Comparison of ENCODE assay signal across 11 cellular contexts in the genomic region with DNA sequence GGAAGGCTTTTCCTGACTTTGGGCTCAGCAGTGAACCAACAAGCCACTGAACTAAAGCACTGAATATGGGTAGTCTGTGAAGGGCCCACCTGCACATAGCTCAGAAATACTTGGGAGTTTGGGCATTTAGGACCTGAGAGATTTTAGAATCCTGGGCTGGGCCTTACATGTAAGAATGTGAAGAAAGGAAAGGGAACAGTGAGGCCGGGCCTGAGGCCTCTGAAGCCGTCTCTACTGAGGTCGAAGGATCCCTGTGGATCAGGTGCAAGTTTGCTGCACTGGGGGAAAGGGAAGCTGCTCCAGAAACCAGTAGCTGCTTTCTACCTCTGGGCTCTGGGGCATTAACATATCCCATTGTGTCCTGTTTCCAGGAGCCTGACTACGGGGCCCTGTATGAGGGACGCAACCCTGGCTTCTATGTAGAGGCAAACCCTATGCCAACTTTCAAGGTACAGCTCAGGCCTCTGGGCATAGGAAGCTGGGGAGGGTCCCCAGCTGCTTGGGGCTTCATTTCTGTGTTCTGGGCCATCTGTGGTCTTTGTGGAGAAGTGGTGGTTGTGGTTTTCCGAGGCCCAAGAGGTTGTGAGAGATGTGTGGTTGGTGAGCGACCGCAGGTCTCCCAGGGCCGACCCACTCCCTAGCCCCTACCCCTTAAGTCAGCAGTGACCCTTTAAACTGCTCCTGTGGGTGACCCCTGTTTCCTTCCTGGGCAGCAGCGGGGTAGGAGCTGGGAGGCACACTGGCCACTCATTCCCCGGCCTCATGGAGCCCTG. TPM values are rescaled to one million over a fixed set of nuclear protein-coding genes. Genes with fewer than 3 reads are reported as not detected.
DNase-seq lines count a peak whose midpoint lies in the region; ATAC-seq and TF ChIP-seq lines count a peak whose summit lies in the region.
"Had no signal": no experiment of that assay in that cellular context is flagged by ENCODE, and none has a peak within 500 bp of the region (broad histone marks: within the 10 kb centered on the region; RNA-seq: fewer than 3 reads in every experiment).

No MANE protein-coding gene starts in this region.

- peaks cover 1 to 16% (median 11%) of the 10 kb centered on the region in 12 donors for H3K4me1 ChIP-seq in heart left ventricle
- H3K4me1 ChIP-seq in heart right ventricle = peaks cover 5 to 17% (median 11%) of the 10 kb centered on the region in 9 donors
- H3K4me1 ChIP-seq in transverse colon = peaks cover 0 to 10% (median 5%) of the 10 kb centered on the region in 4 donors
- H3K4me1 ChIP-seq in mesendoderm (ENCODE audit: control insufficient read depth, low read depth, low read length) = no peaks in the 10 kb centered on the region

- H3K27me3 ChIP-seq in heart left ventricle (no peaks in the 10 kb centered on the region), heart right ventricle (no peaks in the 10 kb centered on the region), transverse colon (no peaks in the 10 kb centered on the region), mesendoderm (ENCODE audit: insufficient read depth, low read length, poor library complexity) (no peaks in the 10 kb centered on the region), brain microvascular endothelial cell (replicated peaks) (no peaks in the 10 kb centered on the region)

- no peak overlapping the region for H2AK5ac ChIP-seq in mesendoderm (ENCODE audit: low read length)

- 86 to 93% (median 91%) methylated on average over 11 of the region's 11 CpGs for WGBS in heart left ventricle, 4 donors
- 89 to 91% methylated on average over 11 of the region's 11 CpGs for WGBS in heart right ventricle, 2 donors
- 66 to 86% methylated on average over 2 to 11 of the region's 11 CpGs for WGBS in transverse colon (ENCODE audit: low coverage in 1 of 2), 2 donors
- no CpG with 5 or more reads among the region's 11 CpGs for WGBS in mesendoderm (ENCODE audit: extremely low coverage, insufficient coverage, low lambda C conversion rate)

- intact Hi-C loops in heart left ventricle (cut with DNase I) = no loop called here
- intact Hi-C loops in heart right ventricle (cut with DNase I) = loop anchor here in 1 of 10 donors (5.0 kb wide), 1 partner anchor 200 kb away; no protein-coding TSS in a partner anchor
- intact Hi-C loops in transverse colon (cut with DNase I; ENCODE audit: low total_unique reads) = no loop called here

- no peak for TF ChIP-seq POLR2A in heart left ventricle (IDR thresholded peaks at IDR 0.05)
- TF ChIP-seq POLR2A in transverse colon (IDR thresholded peaks at IDR 0.05) = no peak

- H4K5ac ChIP-seq in mesendoderm (ENCODE audit: low read length) = no peak overlapping the region

- TF ChIP-seq CTCF in heart left ventricle (IDR thresholded peaks at IDR 0.05) (no peak), heart right ventricle (IDR thresholded peaks at IDR 0.05) (no peak), transverse colon (IDR thresholded peaks at IDR 0.05) (no peak), brain microvascular endothelial cell (IDR thresholded peaks at IDR 0.05; ENCODE audit: low read depth, low read length, missing control alignments) (no peak)

- H3K27ac ChIP-seq in heart left ventricle = peak overlapping the region in 2 of 12 donors; percentile 1 to 3
- no peak overlapping the region for H3K27ac ChIP-seq in heart right ventricle
- H3K27ac ChIP-seq in caudate nucleus (ENCODE audit: low read depth, low read length) = peak overlapping the region; percentile 27
- no peak overlapping the region for H3K27ac ChIP-seq in transverse colon
- H3K27ac ChIP-seq in mesendoderm (ENCODE audit: low read depth, low read length) = no peak overlapping the region
- no peak overlapping the region for H3K27ac ChIP-seq in brain microvascular endothelial cell

- H3K56ac ChIP-seq in mesendoderm (ENCODE audit: low read length) = no peak overlapping the region

- H3K9me3 ChIP-seq in heart left ventricle (no peaks in the 10 kb centered on the region), heart right ventricle (no peaks in the 10 kb centered on the region), transverse colon (no peaks in the 10 kb centered on the region)
- H3K9me3 ChIP-seq: SK-N-SH had no signal

- no peak overlapping the region for H3K23ac ChIP-seq in mesendoderm (ENCODE audit: low read length)

- no peak overlapping the region for H4K8ac ChIP-seq in mesendoderm (ENCODE audit: low read depth, low read length)

- H3K79me1 ChIP-seq in mesendoderm (ENCODE audit: low read length) = no peaks in the 10 kb centered on the region

- ATAC-seq in heart left ventricle (no peak), heart right ventricle (no peak)

- no peak overlapping the region for H2BK5ac ChIP-seq in mesendoderm (ENCODE audit: low read length)

- H3K9ac ChIP-seq in mesendoderm (ENCODE audit: low read length) = no peak overlapping the region
- H3K9ac ChIP-seq: SK-N-SH had no signal

- no peak for TF ChIP-seq EP300 in transverse colon (IDR thresholded peaks at IDR 0.05; ENCODE audit: low read depth)

- no peak overlapping the region for H2BK15ac ChIP-seq in mesendoderm (replicated peaks; ENCODE audit: low read depth)

- no peak overlapping the region for H3K4me2 ChIP-seq in mesendoderm (ENCODE audit: low read length)
- H3K4me2 ChIP-seq: SK-N-SH had no signal

- H3K36me3 ChIP-seq in heart left ventricle = peaks cover 4 to 100% (median 97%) of the 10 kb centered on the region in 9 donors
- peaks cover 9 to 99% (median 85%) of the 10 kb centered on the region in 9 donors for H3K36me3 ChIP-seq in heart right ventricle
- H3K36me3 ChIP-seq in transverse colon = peaks cover 0 to 51% (median 30%) of the 10 kb centered on the region in 4 donors
- H3K36me3 ChIP-seq in mesendoderm (ENCODE audit: control insufficient read depth, insufficient read depth, low read length) = peaks cover 64% of the 10 kb centered on the region
- peaks cover 76% of the 10 kb centered on the region for H3K36me3 ChIP-seq in brain microvascular endothelial cell (replicated peaks)

- in situ Hi-C loops in transverse colon (cut with MboI; ENCODE audit: low pct_ligation_motif_present in 1 of 4, low pct_unique_long_range_greater_than_20kb in 1 of 4, low sequenced_read_pairs in 3 of 4) (no loop called here), brain microvascular endothelial cell (cut with HindIII; ENCODE audit: low pct_ligation_motif_present, low sequenced_read_pairs) (no loop called here)

- H3K18ac ChIP-seq in mesendoderm (ENCODE audit: low read length) = no peak overlapping the region

- no peaks in the 10 kb centered on the region for H3K79me2 ChIP-seq in mesendoderm (ENCODE audit: control insufficient read depth, insufficient read depth, low read length)

- H3K4ac ChIP-seq in mesendoderm (ENCODE audit: low read depth, low read length) = no peak overlapping the region

- DNase-seq in heart left ventricle (peak in 3 of 5 donors; percentile 8 to 18 (median 15)), heart right ventricle (no peak), KG1 (lab: John Stamatoyannopoulos, UW) (peak; percentile 43), caudate nucleus (lab: John Stamatoyannopoulos, UW) (no peak), transverse colon (peak; percentile 5), mesendoderm (no peak), brain microvascular endothelial cell (no peak), HCEC 1CT (no peak)
- DNase-seq: naive B cell, NCI-H446 treated with DMSO at 0.1 percent for 48 hours, SK-N-SH had no signal

- H3K4me3 ChIP-seq in heart left ventricle (no peak overlapping the region), heart right ventricle (no peak overlapping the region), transverse colon (no peak overlapping the region), mesendoderm (ENCODE audit: low read length) (no peak overlapping the region), brain microvascular endothelial cell (ENCODE audit: low read depth, low read length) (no peak overlapping the region)

- H2BK120ac ChIP-seq in mesendoderm (ENCODE audit: low read depth, low read length) = no peak overlapping the region

RNA-seq across cellular contexts. Expression of a gene that starts 30.3 kb away (rescaled TPM):
- 10 to 100 TPM; 32.5 to 72.2 (median 55.9) TPM for total RNA-seq in heart left ventricle
- polyA plus RNA-seq in heart left ventricle = 10 to 100 TPM; 37.9 to 44.9 TPM
- total RNA-seq in heart right ventricle = 10 to 100 TPM; 36.6 to 63.6 (median 47.9) TPM
- 10 to 100 TPM; 38.8 to 81.7 TPM for polyA plus RNA-seq in heart right ventricle
- total RNA-seq in transverse colon = 100 to 1,000 TPM in 3 of 4 donors, 10 to 100 TPM in 1; 82.7 to 377 (median 155) TPM
- 62.4 TPM for polyA plus RNA-seq in mesendoderm (2013, experiment 1 of 2)
- 60.0 TPM for polyA plus RNA-seq in mesendoderm (2013, experiment 2 of 2)

Comparison
In these comparisons a context has a peak if more than half of its experiments do, and no peak if none do; other contexts are left out.
1. DNase-seq: peak in heart left ventricle (3 of 5), KG1 (single experiment) and transverse colon (single experiment); none in heart right ventricle (0 of 2), caudate nucleus (0 of 61), mesendoderm (single experiment), brain microvascular endothelial cell (single experiment) and HCEC 1CT (single experiment).